ENCODE assay signal across 8 cellular contexts in the genomic region with DNA sequence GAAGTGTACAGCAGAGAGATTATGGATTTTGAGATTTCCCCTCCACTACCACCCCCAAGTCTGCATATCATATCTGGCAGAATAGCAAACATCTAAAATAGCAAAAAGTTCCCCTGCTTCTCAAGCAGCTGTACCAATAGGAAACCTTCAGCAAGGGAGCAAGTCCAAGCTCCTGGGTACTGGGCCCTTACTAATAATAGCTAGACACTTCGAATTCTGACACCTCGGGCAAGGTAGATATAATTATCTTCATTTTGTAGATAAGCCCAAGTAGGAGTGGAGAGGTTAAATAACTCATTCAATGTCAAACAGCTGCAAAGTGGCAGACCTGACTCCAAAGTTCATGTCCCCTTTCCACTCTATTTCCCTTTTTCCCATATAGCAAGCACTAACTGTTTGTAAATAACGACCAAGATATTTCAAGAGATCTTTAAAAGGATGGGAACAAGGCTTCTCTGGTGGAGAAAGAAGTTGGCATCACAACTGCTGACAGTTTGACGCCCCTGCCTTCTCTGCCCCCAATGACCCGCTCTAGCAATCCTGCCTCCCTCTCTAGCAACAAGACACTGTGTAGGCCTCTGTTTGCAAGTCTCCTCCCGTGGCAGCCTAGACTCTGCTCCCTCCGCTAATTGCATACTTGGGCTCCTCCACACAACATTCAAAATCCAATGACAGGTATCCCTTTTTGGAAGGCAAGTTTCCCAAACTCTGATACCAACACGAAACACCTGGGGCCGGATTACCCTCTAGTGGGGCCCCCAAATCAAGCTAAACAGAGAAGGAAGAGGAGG.
DNase-seq lines count a peak whose midpoint lies in the region; ATAC-seq lines count a peak whose summit lies in the region.

No MANE protein-coding gene starts in this region.

- H3K4me1 ChIP-seq in iPS-15b (ENCODE audit: control insufficient read depth, insufficient read depth, low read length), result peaks cover 4% of the 10 kb centered on the region

- H3K9me3 ChIP-seq in iPS-15b (ENCODE audit: control insufficient read depth, insufficient read depth, low read length), result no peaks in the 10 kb centered on the region

- ATAC-seq in activated naive CD8-positive, alpha-beta T cell treated with anti-CD3 and anti-CD28 coated beads, Interleukin-2, amount 50 U/mL, for 24 hours, result peak; percentile 15
- peak; percentile 11 for ATAC-seq in stimulated activated naive CD8-positive, alpha-beta T cell treated with anti-CD3 and anti-CD28 coated beads, Interleukin-15, Interleukin-2, amounts not matched to agents 100 U/mL and 50 U/mL, for 24 hours

- no peaks in the 10 kb centered on the region for H3K27me3 ChIP-seq in iPS-15b (ENCODE audit: control insufficient read depth, insufficient read depth, low read length)

- peak overlapping the region; percentile 91 for H3K4me3 ChIP-seq in iPS-15b (ENCODE audit: low read depth, low read length)

- peak overlapping the region; percentile 92 for H3K9ac ChIP-seq in iPS-15b (ENCODE audit: low read depth, low read length)

- H3K36me3 ChIP-seq in iPS-15b (ENCODE audit: control insufficient read depth, insufficient read depth, low read length), result no peaks in the 10 kb centered on the region

- H3K4me3 Mint-ChIP-seq in activated T-cell treated with anti-CD3 and anti-CD28 coated beads, Interleukin-2, amount 50 U/mL, for 24 hours, result peak overlapping the region; percentile 92
- H3K4me3 Mint-ChIP-seq in activated naive CD8-positive, alpha-beta T cell treated with anti-CD3 and anti-CD28 coated beads, Interleukin-2, amount 50 U/mL, for 24 hours, result peak overlapping the region; percentile 95

- peaks cover 54% of the 10 kb centered on the region for H3K36me3 Mint-ChIP-seq in activated T-cell treated with anti-CD3 and anti-CD28 coated beads, Interleukin-2, amount 50 U/mL, for 24 hours (ENCODE audit: low read depth)
- H3K36me3 Mint-ChIP-seq in activated naive CD8-positive, alpha-beta T cell treated with anti-CD3 and anti-CD28 coated beads, Interleukin-2, amount 50 U/mL, for 24 hours (ENCODE audit: low read depth), result peaks cover 33% of the 10 kb centered on the region

- peak overlapping the region; percentile 99 for H3K27ac Mint-ChIP-seq in activated T-cell treated with anti-CD3 and anti-CD28 coated beads, Interleukin-2, amount 50 U/mL, for 24 hours
- peak overlapping the region; percentile 99 for H3K27ac Mint-ChIP-seq in activated naive CD8-positive, alpha-beta T cell treated with anti-CD3 and anti-CD28 coated beads, Interleukin-2, amount 50 U/mL, for 24 hours

- peaks cover 5% of the 10 kb centered on the region for H3K9me3 Mint-ChIP-seq in activated T-cell treated with anti-CD3 and anti-CD28 coated beads, Interleukin-2, amount 50 U/mL, for 24 hours
- peaks cover 14% of the 10 kb centered on the region for H3K9me3 Mint-ChIP-seq in activated naive CD8-positive, alpha-beta T cell treated with anti-CD3 and anti-CD28 coated beads, Interleukin-2, amount 50 U/mL, for 24 hours

- DNase-seq in activated T-cell treated with anti-CD3 and anti-CD28 coated beads, Interleukin-2, amount 50 U/mL, for 24 hours, result no peak
- DNase-seq in activated T-cell treated with anti-CD3 and anti-CD28 coated beads, Interleukin-2, amount 50 U/mL, for 1 hour, result no peak
- DNase-seq in KG1 (lab: John Stamatoyannopoulos, UW), result peak; percentile 47
- DNase-seq in activated naive CD8-positive, alpha-beta T cell treated with anti-CD3 and anti-CD28 coated beads, Interleukin-2, amount 50 U/mL, for 24 hours, result no peak
- DNase-seq in stimulated activated naive CD8-positive, alpha-beta T cell treated with anti-CD3 and anti-CD28 coated beads, Interleukin-15, Interleukin-2, amounts not matched to agents 100 U/mL and 50 U/mL, for 24 hours, result no peak
- no peak for DNase-seq in foreskin melanocyte
- no peak for DNase-seq in EL

- peaks cover 59% of the 10 kb centered on the region for H3K4me1 Mint-ChIP-seq in activated T-cell treated with anti-CD3 and anti-CD28 coated beads, Interleukin-2, amount 50 U/mL, for 24 hours (ENCODE audit: low read depth)
- H3K4me1 Mint-ChIP-seq in activated naive CD8-positive, alpha-beta T cell treated with anti-CD3 and anti-CD28 coated beads, Interleukin-2, amount 50 U/mL, for 24 hours, result peaks cover 59% of the 10 kb centered on the region

- H3K27me3 Mint-ChIP-seq in activated T-cell treated with anti-CD3 and anti-CD28 coated beads, Interleukin-2, amount 50 U/mL, for 24 hours, result no peaks in the 10 kb centered on the region
- H3K27me3 Mint-ChIP-seq in activated naive CD8-positive, alpha-beta T cell treated with anti-CD3 and anti-CD28 coated beads, Interleukin-2, amount 50 U/mL, for 24 hours, result peaks cover 4% of the 10 kb centered on the region
